In genomic region chr1:25870614-25871013, GRCh38 we compare ENCODE assay signal across 14 cellular contexts. TPM values are rescaled to one million over a fixed set of nuclear protein-coding genes. Genes with fewer than 3 reads are reported as not detected.
A peak's percentile ranks its signal among the peaks of the same experiment; 100 is the strongest.
DNase-seq lines count a peak whose midpoint lies in the region; TF ChIP-seq lines count a peak whose summit lies in the region.
"Had no signal": no experiment of that assay in that cellular context is flagged by ENCODE, and none has a peak within 500 bp of the region (broad histone marks: within the 10 kb centered on the region; RNA-seq: fewer than 3 reads in every experiment).

No MANE protein-coding gene starts in this region.

- H2AFZ ChIP-seq in Loucy (ENCODE audit: low read length): no peak overlapping the region

- no peak for TF ChIP-seq POLR2A in esophagus squamous epithelium (IDR thresholded peaks at IDR 0.05)
- no peak for TF ChIP-seq POLR2A in stomach (IDR thresholded peaks at IDR 0.05)

- no peaks in the 10 kb centered on the region for H3K36me3 ChIP-seq in Loucy (ENCODE audit: insufficient read depth, low read length)
- H3K36me3 ChIP-seq in esophagus squamous epithelium: peaks cover 0 to 20% (median 4%) of the 10 kb centered on the region in 3 donors
- peaks cover 0 to 14% (median 3%) of the 10 kb centered on the region in 4 donors for H3K36me3 ChIP-seq in stomach
- H3K36me3 ChIP-seq: BE2C, Peyer's patch had no signal

- no peak for DNase-seq in esophagus squamous epithelium (lab: John Stamatoyannopoulos, UW)
- no peak for DNase-seq in stomach
- DNase-seq in activated CD4-positive, CD25-positive, alpha-beta regulatory T cell treated with anti-CD3 and anti-CD28 coated beads, Interleukin-2, amount 50 U/mL, for 72 hours: no peak
- no peak for DNase-seq in caudate nucleus (lab: John Stamatoyannopoulos, UW)
- DNase-seq: BE2C; CD8-positive, alpha-beta memory T cell; GOT3; NCI-H1436; NCI-H2029 treated with DMSO at 0.1 percent for 48 hours; NCI-H510A; SHP77 treated with DMSO at 0.1 percent for 48 hours had no signal

- no peak overlapping the region for H3K4me2 ChIP-seq in Loucy (ENCODE audit: low read depth, low read length, poor library complexity, severe bottlenecking)

- no peaks in the 10 kb centered on the region for H4K20me1 ChIP-seq in Loucy (ENCODE audit: insufficient read depth, low read length, poor library complexity, severe bottlenecking)

- no peak for TF ChIP-seq CTCF in Loucy (conservative IDR thresholded peaks at IDR 0.05; ENCODE audit: low read length)
- no peak for TF ChIP-seq CTCF in esophagus squamous epithelium (IDR thresholded peaks at IDR 0.05)
- no peak for TF ChIP-seq CTCF in stomach (IDR thresholded peaks at IDR 0.05)

- intact Hi-C loops in esophagus squamous epithelium (cut with DNase I) (no loop called here), stomach (cut with DNase I; ENCODE audit: low total_unique reads) (no loop called here)

- H3K79me2 ChIP-seq in Loucy (ENCODE audit: insufficient read depth, low read length): no peaks in the 10 kb centered on the region

- no peaks in the 10 kb centered on the region for H3F3A ChIP-seq in Loucy (ENCODE audit: low read depth)

- H3K27me3 ChIP-seq in Loucy (ENCODE audit: insufficient read depth, low read length, poor library complexity, severe bottlenecking) (no peaks in the 10 kb centered on the region), esophagus squamous epithelium (no peaks in the 10 kb centered on the region), stomach (no peaks in the 10 kb centered on the region)
- H3K27me3 ChIP-seq: BE2C, Peyer's patch had no signal

- H3K9ac ChIP-seq in Loucy (ENCODE audit: low read depth, low read length, poor library complexity, severe bottlenecking): peak overlapping the region; percentile 16

- H3K27ac ChIP-seq in esophagus squamous epithelium: peak overlapping the region in 3 of 4 donors; percentile 66 to 81 (median 74)
- H3K27ac ChIP-seq in stomach: peak overlapping the region in 4 of 5 donors; percentile 22 to 56 (median 46)
- no peak overlapping the region for H3K27ac ChIP-seq in caudate nucleus (ENCODE audit: low read depth, low read length)
- H3K27ac ChIP-seq: HL-60 had no signal

- no peaks in the 10 kb centered on the region for H3K9me2 ChIP-seq in Loucy (replicated peaks; ENCODE audit: low read depth, low read length)

- TF ChIP-seq EP300 in stomach (IDR thresholded peaks at IDR 0.05): no peak

- H3K9me3 ChIP-seq in Loucy (ENCODE audit: insufficient read depth, low read depth, low read length): no peaks in the 10 kb centered on the region
- no peaks in the 10 kb centered on the region for H3K9me3 ChIP-seq in esophagus squamous epithelium
- no peaks in the 10 kb centered on the region for H3K9me3 ChIP-seq in stomach
- H3K9me3 ChIP-seq: BE2C, Peyer's patch had no signal

- H3K4me3 ChIP-seq in Loucy (ENCODE audit: low read length, poor library complexity, severe bottlenecking): no peak overlapping the region
- no peak overlapping the region for H3K4me3 ChIP-seq in esophagus squamous epithelium
- H3K4me3 ChIP-seq in stomach: no peak overlapping the region
- H3K4me3 ChIP-seq: Peyer's patch had no signal

- WGBS in esophagus squamous epithelium, 2 donors: 47 to 67% methylated on average over 1 of the region's 1 CpG
- 66 to 87% (median 76%) methylated on average over 1 of the region's 1 CpG for WGBS in stomach, 5 donors

- peaks cover 13% of the 10 kb centered on the region for H3K4me1 ChIP-seq in Loucy (ENCODE audit: insufficient read depth, low read length, poor library complexity, severe bottlenecking)
- H3K4me1 ChIP-seq in esophagus squamous epithelium: peaks cover 43 to 85% (median 51%) of the 10 kb centered on the region in 3 donors
- H3K4me1 ChIP-seq in stomach: peaks cover 64 to 83% (median 69%) of the 10 kb centered on the region in 4 donors
- H3K4me1 ChIP-seq: BE2C had no signal

RNA-seq across cellular contexts. Expression of gene PAQR7, which starts 4.9 kb away (rescaled TPM):
- total RNA-seq in esophagus squamous epithelium (10 to 100 TPM in 3 of 4 donors, 1 to 10 TPM in 1; 6.6 to 18.3 (median 12.1) TPM), stomach (1 to 10 TPM; 1.8 to 9.9 (median 5.3) TPM)
- polyA plus RNA-seq in stomach: 10 to 100 TPM in 1 of 3 donors, 1 to 10 TPM in 2; 4.3 to 10.5 (median 5.4) TPM

RNA-seq across cellular contexts. Expression of gene AUNIP, which starts 11.4 kb away (rescaled TPM):
- total RNA-seq in esophagus squamous epithelium: 1 to 10 TPM; 1.3 to 5.4 (median 2.5) TPM
- total RNA-seq in stomach: 1 to 10 TPM in 1 of 5 donors, under 1 TPM in 1, not detected in 3; 0.87 to 2.8 TPM
- 1 to 10 TPM in 1 of 3 donors, under 1 TPM in 2; 0.68 to 1.5 (median 1.00) TPM for polyA plus RNA-seq in stomach
- polyA plus RNA-seq: CD8-positive, alpha-beta memory T cell had no signal

RNA-seq across cellular contexts. Expression of gene STMN1, which starts 35.6 kb away (rescaled TPM):
- 10 to 100 TPM; 29.6 to 65.5 (median 42.7) TPM for total RNA-seq in esophagus squamous epithelium
- total RNA-seq in stomach: 10 to 100 TPM; 25.9 to 74.2 (median 44.6) TPM
- polyA plus RNA-seq in stomach: 100 to 1,000 TPM in 2 of 3 donors, 10 to 100 TPM in 1; 79.0 to 109 (median 108) TPM

RNA-seq across cellular contexts. Expression of gene MTFR1L, which starts 50.9 kb away (rescaled TPM):
- total RNA-seq in esophagus squamous epithelium: 10 to 100 TPM; 24.4 to 53.8 (median 28.3) TPM
- total RNA-seq in stomach: 100 to 1,000 TPM in 3 of 5 donors, 10 to 100 TPM in 2; 39.3 to 301 (median 107) TPM
- polyA plus RNA-seq in stomach: 10 to 100 TPM; 41.1 to 52.4 (median 49.5) TPM
